In the genomic region with DNA sequence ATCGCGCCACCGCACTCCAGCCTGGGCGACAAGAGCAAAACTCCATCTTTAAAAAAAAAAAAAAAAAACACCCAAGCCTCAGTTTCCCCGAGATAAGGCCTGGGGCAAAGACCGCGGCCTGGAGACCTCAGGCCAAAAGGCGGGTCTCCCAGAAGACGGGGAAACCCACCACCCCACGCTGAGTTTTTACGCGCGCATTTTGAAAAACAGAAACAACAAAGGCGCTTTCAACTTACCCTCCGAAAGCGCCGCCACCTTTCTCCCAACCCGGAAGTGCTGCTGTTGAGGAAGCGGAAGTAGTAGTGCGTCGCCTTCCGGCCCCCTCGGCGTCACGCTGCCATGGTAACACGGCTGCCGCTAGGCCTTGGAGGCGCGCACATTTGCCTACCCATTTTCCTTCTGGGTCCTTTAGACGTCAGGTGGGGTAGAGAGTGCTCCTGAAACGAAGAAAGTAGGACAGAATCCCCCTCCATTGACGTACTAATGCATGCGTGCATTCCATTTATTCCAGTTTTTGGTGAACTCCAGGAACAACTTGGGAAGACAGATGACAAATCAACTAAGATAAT, we compare ENCODE assay signal across 8 cellular contexts. TPM values are rescaled to one million over a fixed set of nuclear protein-coding genes. Genes with fewer than 3 reads are reported as not detected.
DNase-seq lines count a peak whose midpoint lies in the region; ATAC-seq and TF ChIP-seq lines count a peak whose summit lies in the region.

Gene TTF1 (minus strand): TSS at position 287 of the 569 bp plus-strand sequence. CDS start 4,019 bp downstream, outside the sequence.

- H3K4me1 ChIP-seq in A673 (ENCODE audit: insufficient read depth, low read length, poor library complexity, severe bottlenecking) (peaks cover 8% of the 10 kb centered on the region), iPS-20b (ENCODE audit: insufficient read depth, low read length) (peaks cover 12% of the 10 kb centered on the region)

- TF ChIP-seq CTCF in A673 (conservative IDR thresholded peaks at IDR 0.05; ENCODE audit: low read depth, low read length) (no peak), VCaP (conservative IDR thresholded peaks at IDR 0.05) (no peak)

- ATAC-seq in GM18868 (IDR thresholded peaks at IDR 0.05; ENCODE audit: unreplicated experiment): peak; percentile 87
- ATAC-seq in HG03175 (IDR thresholded peaks at IDR 0.05; ENCODE audit: unreplicated experiment): peak; percentile 90

- peaks cover 25% of the 10 kb centered on the region for H3K27me3 ChIP-seq in A673 (replicated peaks; ENCODE audit: insufficient read depth, low read depth, low read length, poor library complexity)
- H3K27me3 ChIP-seq in iPS-20b (ENCODE audit: insufficient read depth, low read length): peaks cover 36% of the 10 kb centered on the region

- H3K9ac ChIP-seq in iPS-20b (ENCODE audit: low read depth, low read length): peak within 1 kb of the TSS; percentile 85

- peak within 1 kb of the TSS; percentile 78 for H3K27ac ChIP-seq in A673 (ENCODE audit: low read depth, low read length, poor library complexity, severe bottlenecking)
- H3K27ac ChIP-seq in VCaP: peak within 1 kb of the TSS; percentile 87
- no peak within 1 kb of the TSS for H3K27ac ChIP-seq in iPS-20b (ENCODE audit: low read length)
- H3K27ac ChIP-seq in skin epidermis: peak within 1 kb of the TSS in 19 of 21 experiments; percentile 3 to 79 (median 63)

- DNase-seq in A673 (ENCODE audit: low spot score) (peak; percentile 96), NCI-H2227 (lab: John Stamatoyannopoulos, UW; ENCODE audit: unreplicated experiment) (peak; percentile 92), T47D (ENCODE audit: low read depth in 1 of 2, low spot score in 1 of 2) (peak; percentile 95 to 97)

- H3K4me3 ChIP-seq in A673 (ENCODE audit: low read depth, low read length, poor library complexity, severe bottlenecking): peak within 1 kb of the TSS; percentile 85
- peak within 1 kb of the TSS; percentile 92 for H3K4me3 ChIP-seq in iPS-20b (ENCODE audit: low read length)
- H3K4me3 ChIP-seq in skin epidermis: peak within 1 kb of the TSS; percentile 53 to 81 (median 74)

- POLR2A ChIA-PET in A673 (lab: Charles Lee; ENCODE audit: low non-redundant PET): no interaction called here

- CTCF ChIA-PET in A673 (lab: Charles Lee): no interaction called here

- H3K9me3 ChIP-seq in A673 (ENCODE audit: low read depth, low read length, poor library complexity, severe bottlenecking): no peaks in the 10 kb centered on the region
- no peaks in the 10 kb centered on the region for H3K9me3 ChIP-seq in iPS-20b (ENCODE audit: insufficient read depth, low read depth, low read length)

- intact Hi-C loops in A673 (cut with micrococcal nuclease; ENCODE audit: unreplicated experiment): no loop called here

- no TSS peak for BruUV-seq in A673 (replicated peaks; lab: Mats Ljungman, UMichigan)

- peaks cover 14% of the 10 kb centered on the region for H3K36me3 ChIP-seq in A673 (ENCODE audit: insufficient read depth, low read length, poor library complexity, severe bottlenecking)
- H3K36me3 ChIP-seq in iPS-20b (ENCODE audit: insufficient read depth, low read depth, low read length): peaks cover 30% of the 10 kb centered on the region

- in situ Hi-C loops in T47D (cut with HindIII; ENCODE audit: low pct_unique_long_range_greater_than_20kb, low sequenced_read_pairs): no loop called here

RNA-seq across cellular contexts. Expression of gene TTF1, which starts in this region (rescaled TPM):
- total RNA-seq in A673 (2021): 27.2 and 27.5 TPM in 2 replicates
